ENCODE assay signal across 8 cellular contexts in the genomic region with DNA sequence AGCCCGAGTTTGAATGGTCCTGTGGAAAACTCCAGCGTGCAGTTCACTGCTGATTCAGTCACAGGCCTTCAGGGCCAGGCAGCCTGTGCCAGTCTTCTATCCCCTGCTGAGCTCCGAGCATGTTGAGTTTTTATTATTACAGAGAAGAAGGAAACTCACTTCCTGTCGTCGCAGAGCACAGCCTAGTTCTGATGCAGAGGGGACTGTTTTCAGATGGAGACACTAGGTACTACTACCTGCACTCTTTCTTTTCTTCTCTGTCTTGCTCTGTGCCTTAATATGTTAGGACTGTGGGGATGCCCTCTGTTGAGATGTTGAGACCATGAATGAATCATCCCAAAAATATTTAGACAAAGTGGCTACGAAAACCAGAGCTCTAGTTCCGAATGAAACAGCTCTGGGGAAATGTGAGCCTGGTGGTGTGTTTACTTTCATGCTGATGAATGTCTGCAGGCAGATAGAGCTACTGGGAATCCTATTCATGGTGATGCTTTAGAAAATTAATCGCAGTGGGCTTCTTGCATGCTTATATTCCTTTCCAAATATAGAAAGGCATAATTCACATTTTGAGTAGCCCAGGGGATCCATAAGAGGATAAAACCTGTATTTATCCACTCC. TPM values are rescaled to one million over a fixed set of nuclear protein-coding genes. Genes with fewer than 3 reads are reported as not detected.
DNase-seq lines count a peak whose midpoint lies in the region; ATAC-seq and TF ChIP-seq lines count a peak whose summit lies in the region.
"Had no signal": no experiment of that assay in that cellular context is flagged by ENCODE, and none has a peak within 500 bp of the region (broad histone marks: within the 10 kb centered on the region; RNA-seq: fewer than 3 reads in every experiment).

No MANE protein-coding gene starts in this region.

- no peak for TF ChIP-seq POLR2A in stomach (IDR thresholded peaks at IDR 0.05)

- DNase-seq in NT2/D1 (ENCODE audit: low read depth, low spot score) = no peak
- DNase-seq in fibroblast of mammary gland (ENCODE audit: low read depth) = peak; percentile 70
- no peak for DNase-seq in stomach
- no peak for DNase-seq in GM10248 (ENCODE audit: extremely low spot score)
- no peak for DNase-seq in left ventricle myocardium superior
- DNase-seq: activated effector memory CD4-positive, alpha-beta T cell treated with anti-CD3 and anti-CD28 coated beads, Interleukin-2, amount 50 U/mL, for 16 hours had no signal

- intact Hi-C loops in stomach (cut with DNase I; ENCODE audit: low total_unique reads) = no loop called here
- intact Hi-C loops in left ventricle myocardium superior (cut with micrococcal nuclease) = no loop called here

- peak overlapping the region; percentile 21 for H3K9ac ChIP-seq in NT2/D1 (ENCODE audit: insufficient read length, low read depth)

- POLR2A ChIA-PET in HEK293 (lab: Yijun Ruan, JAX) = interaction anchor here (0.6 to 0.7 kb wide), 2 partner anchors 30 to 78 kb away, joined by 3 to 6 read pairs; no protein-coding TSS in a partner anchor
- POLR2A ChIA-PET in GM10248 (lab: Yijun Ruan, JAX) = no interaction called here

- CTCF ChIA-PET in HEK293 (lab: Yijun Ruan, JAX) = interaction anchor here (0.6 to 1.4 kb wide), 4 partner anchors 10 to 394 kb away, joined by 3 to 6 read pairs (median 4); no protein-coding TSS in a partner anchor
- CTCF ChIA-PET in GM10248 (lab: Yijun Ruan, JAX) = interaction anchor here (1.0 to 1.7 kb wide), 3 partner anchors 14 to 18 kb away, joined by 3 to 4 read pairs (median 4); no protein-coding TSS in a partner anchor

- H3K9me3 ChIP-seq in HEK293 (ENCODE audit: control insufficient read depth, insufficient read depth, low read depth, low read length) = no peaks in the 10 kb centered on the region
- H3K9me3 ChIP-seq in NT2/D1 (ENCODE audit: insufficient read depth, low read length) = no peaks in the 10 kb centered on the region
- H3K9me3 ChIP-seq in stomach = no peaks in the 10 kb centered on the region

- H3K36me3 ChIP-seq in HEK293 (ENCODE audit: control insufficient read depth in 2 of 2, insufficient read depth in 1 of 2, low read length in 2 of 2) (no peaks in the 10 kb centered on the region), NT2/D1 (ENCODE audit: insufficient read depth, insufficient read length, low read length) (peaks cover 6% of the 10 kb centered on the region), stomach (peaks cover 0 to 28% (median 8%) of the 10 kb centered on the region in 4 donors)

- H3K4me3 ChIP-seq in HEK293 (ENCODE audit: low read depth, low read length) (no peak overlapping the region), NT2/D1 (ENCODE audit: insufficient read length, low read depth) (no peak overlapping the region), fibroblast of mammary gland (ENCODE audit: control insufficient read depth, low read depth, low read length) (no peak overlapping the region), stomach (no peak overlapping the region)

- TF ChIP-seq CTCF in HEK293 (tag by site-specific recombination; IDR thresholded peaks at IDR 0.05) = no peak
- TF ChIP-seq CTCF in fibroblast of mammary gland (conservative IDR thresholded peaks at IDR 0.05; ENCODE audit: control insufficient read depth, insufficient read depth, low read depth, low read length) = no peak
- TF ChIP-seq CTCF in stomach (IDR thresholded peaks at IDR 0.05) = no peak
- no peak for TF ChIP-seq CTCF in GM10248 (IDR thresholded peaks at IDR 0.05; ENCODE audit: control extremely low read depth, extremely low read depth, low read depth, missing control alignments)

- H3K4me1 ChIP-seq in HEK293 (ENCODE audit: control insufficient read depth, insufficient read depth, low read length) (peaks cover 14% of the 10 kb centered on the region), NT2/D1 (ENCODE audit: insufficient read depth, insufficient read length) (peaks cover 4% of the 10 kb centered on the region), stomach (peaks cover 36 to 92% (median 63%) of the 10 kb centered on the region in 4 donors)

- H3K27ac ChIP-seq in HEK293 (ENCODE audit: extremely low read depth, low read depth, low read length) (peak overlapping the region; percentile 7; the same call in 1 of the 2 replicates), stomach (peak overlapping the region in 4 of 5 donors; percentile 8 to 62 (median 30))

- ATAC-seq in GM21360 (IDR thresholded peaks at IDR 0.05; ENCODE audit: unreplicated experiment) (no peak), left ventricle myocardium superior (no peak)

- TF ChIP-seq EP300 in stomach (IDR thresholded peaks at IDR 0.05) = no peak

- 55 to 75% (median 66%) methylated on average over 6 to 8 of the region's 8 CpGs for WGBS in stomach, 5 donors

- no peaks in the 10 kb centered on the region for H3K27me3 ChIP-seq in NT2/D1 (ENCODE audit: insufficient read depth, insufficient read length)
- H3K27me3 ChIP-seq in stomach = no peaks in the 10 kb centered on the region

TF ChIP-seq in HEK293, 187 proteins besides CTCF, POLR2A, EP300 and RAD21 (continues in another document):
- TF ChIP-seq ZNF121 (tag by site-specific recombination; IDR thresholded peaks at IDR 0.05) (no peak), ZNF175 (tag by site-specific recombination; IDR thresholded peaks at IDR 0.05) (no peak), KLF1 (tag by site-specific recombination; IDR thresholded peaks at IDR 0.05) (no peak), ZNF768 (tag by site-specific recombination; IDR thresholded peaks at IDR 0.05) (no peak), GFI1B (tag by site-specific recombination; IDR thresholded peaks at IDR 0.05) (no peak), ZEB2 (tag by site-specific recombination; IDR thresholded peaks at IDR 0.05) (peak; percentile 61; the same call in 1 of the 2 replicates), ZNF791 (tag by site-specific recombination; IDR thresholded peaks at IDR 0.05) (no peak), SCRT1 (tag by site-specific recombination; IDR thresholded peaks at IDR 0.05; ENCODE audit: borderline replicate concordance) (no peak), ZNF664 (tag by site-specific recombination; IDR thresholded peaks at IDR 0.05) (no peak), ZNF670 (tag by site-specific recombination; IDR thresholded peaks at IDR 0.05; ENCODE audit: low read depth) (no peak), ZNF354C (tag by site-specific recombination; IDR thresholded peaks at IDR 0.05; ENCODE audit: borderline replicate concordance, low read depth) (no peak), ZNF302 (tag by site-specific recombination; IDR thresholded peaks at IDR 0.05; ENCODE audit: low read depth) (no peak), TRIM28 (IDR thresholded peaks at IDR 0.05; ENCODE audit: borderline replicate concordance, low read length) (peak; percentile 87), ZNF214 (tag by site-specific recombination; IDR thresholded peaks at IDR 0.05; ENCODE audit: borderline replicate concordance) (no peak), ZNF629 (tag by site-specific recombination; IDR thresholded peaks at IDR 0.05) (peak; percentile 58)
- TF ChIP-seq, protein P1, sequence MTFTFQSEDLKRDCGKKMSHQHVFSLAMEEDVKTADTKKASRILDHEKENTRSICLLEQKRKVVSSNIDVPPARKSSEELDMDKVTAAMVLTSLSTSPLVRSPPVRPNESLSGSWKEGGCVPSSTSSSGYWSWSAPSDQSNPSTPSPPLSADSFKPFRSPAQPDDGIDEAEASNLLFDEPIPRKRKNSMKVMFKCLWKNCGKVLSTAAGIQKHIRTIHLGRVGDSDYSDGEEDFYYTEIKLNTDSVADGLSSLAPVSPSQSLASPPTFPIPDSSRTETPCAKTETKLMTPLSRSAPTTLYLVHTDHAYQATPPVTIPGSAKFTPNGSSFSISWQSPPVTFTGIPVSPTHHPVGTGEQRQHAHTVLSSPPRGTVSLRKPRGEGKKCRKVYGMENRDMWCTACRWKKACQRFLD (tag by site-specific recombination; IDR thresholded peaks at IDR 0.05) = no peak
- TF ChIP-seq, protein P2, sequence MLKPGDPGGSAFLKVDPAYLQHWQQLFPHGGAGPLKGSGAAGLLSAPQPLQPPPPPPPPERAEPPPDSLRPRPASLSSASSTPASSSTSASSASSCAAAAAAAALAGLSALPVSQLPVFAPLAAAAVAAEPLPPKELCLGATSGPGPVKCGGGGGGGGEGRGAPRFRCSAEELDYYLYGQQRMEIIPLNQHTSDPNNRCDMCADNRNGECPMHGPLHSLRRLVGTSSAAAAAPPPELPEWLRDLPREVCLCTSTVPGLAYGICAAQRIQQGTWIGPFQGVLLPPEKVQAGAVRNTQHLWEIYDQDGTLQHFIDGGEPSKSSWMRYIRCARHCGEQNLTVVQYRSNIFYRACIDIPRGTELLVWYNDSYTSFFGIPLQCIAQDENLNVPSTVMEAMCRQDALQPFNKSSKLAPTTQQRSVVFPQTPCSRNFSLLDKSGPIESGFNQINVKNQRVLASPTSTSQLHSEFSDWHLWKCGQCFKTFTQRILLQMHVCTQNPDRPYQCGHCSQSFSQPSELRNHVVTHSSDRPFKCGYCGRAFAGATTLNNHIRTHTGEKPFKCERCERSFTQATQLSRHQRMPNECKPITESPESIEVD (tag by site-specific recombination; IDR thresholded peaks at IDR 0.05) = peak; percentile 72
- TF ChIP-seq, protein P3, sequence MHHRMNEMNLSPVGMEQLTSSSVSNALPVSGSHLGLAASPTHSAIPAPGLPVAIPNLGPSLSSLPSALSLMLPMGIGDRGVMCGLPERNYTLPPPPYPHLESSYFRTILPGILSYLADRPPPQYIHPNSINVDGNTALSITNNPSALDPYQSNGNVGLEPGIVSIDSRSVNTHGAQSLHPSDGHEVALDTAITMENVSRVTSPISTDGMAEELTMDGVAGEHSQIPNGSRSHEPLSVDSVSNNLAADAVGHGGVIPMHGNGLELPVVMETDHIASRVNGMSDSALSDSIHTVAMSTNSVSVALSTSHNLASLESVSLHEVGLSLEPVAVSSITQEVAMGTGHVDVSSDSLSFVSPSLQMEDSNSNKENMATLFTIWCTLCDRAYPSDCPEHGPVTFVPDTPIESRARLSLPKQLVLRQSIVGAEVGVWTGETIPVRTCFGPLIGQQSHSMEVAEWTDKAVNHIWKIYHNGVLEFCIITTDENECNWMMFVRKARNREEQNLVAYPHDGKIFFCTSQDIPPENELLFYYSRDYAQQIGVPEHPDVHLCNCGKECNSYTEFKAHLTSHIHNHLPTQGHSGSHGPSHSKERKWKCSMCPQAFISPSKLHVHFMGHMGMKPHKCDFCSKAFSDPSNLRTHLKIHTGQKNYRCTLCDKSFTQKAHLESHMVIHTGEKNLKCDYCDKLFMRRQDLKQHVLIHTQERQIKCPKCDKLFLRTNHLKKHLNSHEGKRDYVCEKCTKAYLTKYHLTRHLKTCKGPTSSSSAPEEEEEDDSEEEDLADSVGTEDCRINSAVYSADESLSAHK (tag by site-specific recombination; IDR thresholded peaks at IDR 0.05) = no peak; the same call in 1 of the 2 replicates

RNA-seq across cellular contexts. Expression of a gene that starts 29.6 kb away (rescaled TPM):
- total RNA-seq in stomach (10 to 100 TPM; 15.1 to 62.6 (median 20.4) TPM), left ventricle myocardium superior (15.5 TPM)
- 10 to 100 TPM; 20.2 to 77.9 (median 31.7) TPM for polyA plus RNA-seq in stomach

RNA-seq across cellular contexts. Expression of a gene that starts 42.2 kb away (rescaled TPM):
- 1 to 10 TPM in 4 of 5 donors, not detected in 1; 1.3 to 2.9 (median 1.7) TPM for total RNA-seq in stomach
- 1 to 10 TPM in 2 of 3 donors, under 1 TPM in 1; 0.46 to 1.7 (median 1.1) TPM for polyA plus RNA-seq in stomach
- not detected for total RNA-seq in left ventricle myocardium superior

RNA-seq across cellular contexts. Expression of a gene that starts 45.5 kb away (rescaled TPM):
- total RNA-seq in stomach (under 1 TPM in 1 of 5 donors, not detected in 4; 0.18 TPM), left ventricle myocardium superior (826 TPM)
- under 1 TPM; 0.03 to 0.92 (median 0.19) TPM for polyA plus RNA-seq in stomach

Comparison
In these comparisons a context has a peak if more than half of its experiments do, and no peak if none do; other contexts are left out.
1. RNA of a gene that starts 45.5 kb away (total RNA-seq): 826 TPM in left ventricle myocardium superior (single experiment); 0.18 TPM in stomach; every median in the first group is over 100 times any median in the second.